Comparison of ENCODE assay signal across 13 cellular contexts in the genomic region with DNA sequence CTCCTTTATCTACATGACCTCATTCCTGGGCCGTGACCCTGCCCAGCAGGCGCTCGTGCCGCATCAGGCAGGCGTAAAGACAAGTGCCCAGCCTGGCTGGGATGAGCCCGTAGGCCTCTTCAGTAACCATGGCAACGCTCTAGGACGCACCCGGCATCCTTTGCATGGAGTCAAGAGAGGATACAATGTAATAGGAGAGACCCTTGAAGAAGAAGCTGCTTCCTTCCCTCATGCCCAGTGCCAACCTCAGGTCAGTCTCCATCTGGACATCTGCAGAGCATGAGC. TPM values are rescaled to one million over a fixed set of nuclear protein-coding genes. Genes with fewer than 3 reads are reported as not detected.
DNase-seq lines count a peak whose midpoint lies in the region; ATAC-seq and TF ChIP-seq lines count a peak whose summit lies in the region.
"Had no signal": no experiment of that assay in that cellular context is flagged by ENCODE, and none has a peak within 500 bp of the region (broad histone marks: within the 10 kb centered on the region; RNA-seq: fewer than 3 reads in every experiment).

No MANE protein-coding gene starts in this region.

- H3K27ac ChIP-seq in CD4-positive, alpha-beta T cell (ENCODE audit: low read depth, low read length): no peak overlapping the region
- peak overlapping the region; percentile 8 for H3K27ac ChIP-seq in effector memory CD4-positive, alpha-beta T cell (ENCODE audit: insufficient read depth, low read length, poor library complexity, severe bottlenecking)
- H3K27ac ChIP-seq in spleen: no peak overlapping the region
- H3K27ac ChIP-seq: breast epithelium, transverse colon had no signal

- H3K27ac Mint-ChIP-seq in CD4-positive, alpha-beta T cell: peak overlapping the region; percentile 94

- peaks cover 19% of the 10 kb centered on the region for H3K9me3 ChIP-seq in CD4-positive, alpha-beta T cell (ENCODE audit: control insufficient read depth, low read length)
- peaks cover 16% of the 10 kb centered on the region for H3K9me3 ChIP-seq in effector memory CD4-positive, alpha-beta T cell (ENCODE audit: control insufficient read depth, low read length)
- peaks cover 0 to 49% (median 27%) of the 10 kb centered on the region in 8 donors for H3K9me3 ChIP-seq in spleen

- TF ChIP-seq CTCF in CD4-positive, alpha-beta T cell (IDR thresholded peaks at IDR 0.05): no peak
- TF ChIP-seq CTCF in spleen (IDR thresholded peaks at IDR 0.05 in 8 of 11, conservative IDR thresholded peaks at IDR 0.05 in 3 of 11): no peak

- peaks cover 20% of the 10 kb centered on the region for H3K36me3 Mint-ChIP-seq in CD4-positive, alpha-beta T cell (ENCODE audit: low read depth)

- 24 to 66% (median 62%) methylated on average over 9 of the region's 9 CpGs for WGBS in spleen, 5 donors

- TF ChIP-seq POLR2A in spleen (IDR thresholded peaks at IDR 0.05): no peak

- POLR2A ChIA-PET in CD4-positive, alpha-beta T cell (lab: Charles Lee): interaction anchor here (0.7 to 6.2 kb wide), 2 partner anchors 17 to 50 kb away, joined by 3 to 149 read pairs; a partner anchor contains a TSS

- peak overlapping the region; percentile 80 for H3K4me3 Mint-ChIP-seq in CD4-positive, alpha-beta T cell

- no peaks in the 10 kb centered on the region for H3K9me3 Mint-ChIP-seq in CD4-positive, alpha-beta T cell

- H3K27me3 ChIP-seq in CD4-positive, alpha-beta T cell (ENCODE audit: control insufficient read depth, insufficient read depth, low read length): no peaks in the 10 kb centered on the region
- H3K27me3 ChIP-seq in effector memory CD4-positive, alpha-beta T cell (replicated peaks; ENCODE audit: control insufficient read depth, insufficient read depth, low read length, poor library complexity, severe bottlenecking): no peaks in the 10 kb centered on the region
- peaks cover 0 to 52% (median 0%) of the 10 kb centered on the region in 7 donors for H3K27me3 ChIP-seq in spleen (replicated peaks in 1 of 7)

- CTCF ChIA-PET in CD4-positive, alpha-beta T cell (lab: Charles Lee): interaction anchor here (0.6 kb wide), 1 partner anchor 73 kb away, joined by 3 read pairs; no protein-coding TSS in a partner anchor

- DNase-seq in NCI-H1417 (lab: John Stamatoyannopoulos, UW) (peak; percentile 51 to 79 (median 70)), NCI-H1417 treated with DMSO at 0.1 percent for 48 hours (lab: John Stamatoyannopoulos, UW) (no peak), NCI-H146 treated with DMSO at 0.1 percent for 48 hours (lab: John Stamatoyannopoulos, UW; ENCODE audit: unreplicated experiment) (peak; percentile 59), spleen (no peak), NK-92 (lab: John Stamatoyannopoulos, UW; ENCODE audit: unreplicated experiment) (no peak)
- no peak for DNase-seq in CD4-positive, alpha-beta T cell
- no peak for DNase-seq in effector memory CD4-positive, alpha-beta T cell
- DNase-seq: 8988T, Caco-2, NCI-H1694 had no signal

- H3K4me1 ChIP-seq in effector memory CD4-positive, alpha-beta T cell (ENCODE audit: control insufficient read depth, insufficient read depth, low read length, poor library complexity, severe bottlenecking): peaks cover 31% of the 10 kb centered on the region
- peaks cover 0 to 30% (median 17%) of the 10 kb centered on the region in 6 donors for H3K4me1 ChIP-seq in spleen
- H3K4me1 ChIP-seq: breast epithelium had no signal

- H3K36me3 ChIP-seq in effector memory CD4-positive, alpha-beta T cell (ENCODE audit: control insufficient read depth, insufficient read depth, low read length): no peaks in the 10 kb centered on the region
- peaks cover 0 to 3% (median 0%) of the 10 kb centered on the region in 6 donors for H3K36me3 ChIP-seq in spleen
- H3K36me3 ChIP-seq: breast epithelium, transverse colon had no signal

- ATAC-seq in CD4-positive, alpha-beta T cell (ENCODE audit: poor library complexity): no peak
- ATAC-seq in GM21723 (IDR thresholded peaks at IDR 0.05; ENCODE audit: unreplicated experiment): no peak

- intact Hi-C loops in CD4-positive, alpha-beta T cell (cut with DNase I, micrococcal nuclease): no loop called here
- intact Hi-C loops in spleen (cut with DNase I; ENCODE audit: low total_unique reads): no loop called here

- H3K4me1 Mint-ChIP-seq in CD4-positive, alpha-beta T cell (ENCODE audit: low read depth): peaks cover 37% of the 10 kb centered on the region

- no peaks in the 10 kb centered on the region for H3K27me3 Mint-ChIP-seq in CD4-positive, alpha-beta T cell

- peak overlapping the region; percentile 1 for H3K4me3 ChIP-seq in effector memory CD4-positive, alpha-beta T cell (ENCODE audit: insufficient read depth, low read depth, low read length, poor library complexity, severe bottlenecking)
- no peak overlapping the region for H3K4me3 ChIP-seq in spleen
- H3K4me3 ChIP-seq: breast epithelium, transverse colon had no signal

RNA-seq across cellular contexts. Expression of a gene that starts 5.0 kb away (rescaled TPM):
- 10 to 100 TPM; 34.5 to 35.7 TPM for total RNA-seq in CD4-positive, alpha-beta T cell
- 10 to 100 TPM; 17.6 to 37.6 (median 31.9) TPM for total RNA-seq in spleen
- polyA plus RNA-seq in spleen: 10 to 100 TPM; 14.0 to 20.1 (median 15.0) TPM

RNA-seq across cellular contexts. Expression of a gene that starts 25.9 kb away (rescaled TPM):
- 100 to 1,000 TPM; 150 to 158 TPM for total RNA-seq in CD4-positive, alpha-beta T cell
- total RNA-seq in spleen: 100 to 1,000 TPM; 157 to 247 (median 180) TPM
- polyA plus RNA-seq in spleen: 100 to 1,000 TPM; 178 to 281 (median 235) TPM

RNA-seq across cellular contexts. Expression of a gene that starts 26.3 kb away (rescaled TPM):
- 10 to 100 TPM; 12.8 to 13.4 TPM for total RNA-seq in CD4-positive, alpha-beta T cell
- 10 to 100 TPM; 13.0 to 18.6 (median 14.3) TPM for total RNA-seq in spleen
- polyA plus RNA-seq in spleen: 10 to 100 TPM in 1 of 3 donors, 1 to 10 TPM in 2; 6.7 to 11.0 (median 8.4) TPM

RNA-seq across cellular contexts. Expression of a gene that starts 51.6 kb away (rescaled TPM):
- total RNA-seq in CD4-positive, alpha-beta T cell: 10 to 100 TPM; 11.1 to 12.5 TPM
- 10 to 100 TPM; 15.5 to 28.3 (median 18.6) TPM for total RNA-seq in spleen
- 1 to 10 TPM; 4.3 to 7.2 (median 4.4) TPM for polyA plus RNA-seq in spleen

Comparison
In these comparisons a context has a peak if more than half of its experiments do, and no peak if none do; other contexts are left out.
1. DNase-seq: peak in NCI-H1417 (3 of 3) and NCI-H146 treated with DMSO at 0.1 percent for 48 hours (single experiment); none in NCI-H1417 treated with DMSO at 0.1 percent for 48 hours (single experiment), CD4-positive, alpha-beta T cell (0 of 10), effector memory CD4-positive, alpha-beta T cell (0 of 3), spleen (single experiment) and NK-92 (single experiment).